Comparison of ENCODE assay signal across 1 cellular context in the genomic region with DNA sequence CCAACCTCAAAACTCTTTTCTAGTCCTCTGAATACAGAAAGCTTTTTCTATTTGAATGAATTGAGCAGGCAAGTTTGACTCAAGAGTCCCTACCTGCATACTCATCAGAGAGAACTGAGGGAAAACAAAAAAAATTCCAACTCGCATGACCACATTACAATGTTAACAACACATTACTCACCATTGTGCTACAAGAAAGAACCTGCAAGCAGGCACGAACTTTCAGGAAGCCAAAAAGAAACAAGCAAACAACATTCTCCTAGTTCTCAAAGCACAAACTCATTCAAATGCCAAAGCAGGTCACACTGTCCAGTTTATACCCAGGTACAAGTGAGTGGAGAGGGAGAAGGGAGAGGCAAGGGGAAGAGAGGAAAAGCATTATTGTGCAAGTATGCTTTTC.
TF ChIP-seq lines count a peak whose summit lies in the region.

No MANE protein-coding gene starts in this region.

TF ChIP-seq in GM23338, 12 proteins besides CTCF, POLR2A, EP300 and RAD21 (continued from another document):
- TF ChIP-seq JUNB (IDR thresholded peaks at IDR 0.05; ENCODE audit: unreplicated experiment) (no peak), EZH2 (IDR thresholded peaks at IDR 0.05; ENCODE audit: low read depth, unreplicated experiment) (no peak)
